In genomic region chr5:127810014-127810413, GRCh38 we compare ENCODE assay signal across 26 cellular contexts.
"Had no signal": no experiment of that assay in that cellular context is flagged by ENCODE, and none has a peak within 500 bp of the region (broad histone marks: within the 10 kb centered on the region; RNA-seq: fewer than 3 reads in every experiment).

No MANE protein-coding gene starts in this region.

- H3K4me1 ChIP-seq: ascending aorta, left lung, testis had no signal

- H3K4me2 ChIP-seq: smooth muscle cell had no signal

- H3K27me3 ChIP-seq: adrenal gland, ascending aorta, brain microvascular endothelial cell, esophagus muscularis mucosa, gastrocnemius medialis, left lung, sigmoid colon, stomach, testis, vagina had no signal

- H3K4me3 ChIP-seq: adrenal gland, ascending aorta, esophagus muscularis mucosa, gastrocnemius medialis, left lung, sigmoid colon, smooth muscle cell, stomach, testis, vagina had no signal

- H3K27ac ChIP-seq: adrenal gland, ascending aorta, brain microvascular endothelial cell, esophagus muscularis mucosa, gastrocnemius medialis, left lung, sigmoid colon, stomach, testis, vagina had no signal

- H3K9me3 ChIP-seq: adrenal gland, ascending aorta, esophagus muscularis mucosa, gastrocnemius medialis, left lung, sigmoid colon, stomach, testis, vagina had no signal

- DNase-seq: activated CD4-positive, alpha-beta T cell treated with anti-CD3 and anti-CD28 coated beads for 4 hours; activated CD4-positive, alpha-beta T cell treated with anti-CD3 and anti-CD28 coated beads, Interleukin-2, amount 50 U/mL, for 48 hours; activated CD4-positive, CD25-positive, alpha-beta regulatory T cell; activated CD8-positive, alpha-beta memory T cell treated with anti-CD3 and anti-CD28 coated beads, Interleukin-2, amount 50 U/mL, for 48 hours; activated naive CD4-positive, alpha-beta T cell; activated T-cell treated with anti-CD3 and anti-CD28 coated beads, Interleukin-2, amount 50 U/mL, for 4 hours; adrenal gland; brain microvascular endothelial cell; central memory CD4-positive, alpha-beta T cell; dermis blood vessel endothelial cell; effector memory CD8-positive, alpha-beta T cell; gastrocnemius medialis; kidney glomerular epithelial cell; left lung; nephron progenitor cell; occipital lobe; posterior cingulate gyrus; sigmoid colon; stimulated activated CD4-positive, alpha-beta T cell treated with anti-CD3 and anti-CD28 coated beads, Interleukin-15, amount 100 ng/mL, for 24 hours; stomach; T-helper 17 cell; testis had no signal

- H3K36me3 ChIP-seq: adrenal gland, ascending aorta, brain microvascular endothelial cell, esophagus muscularis mucosa, gastrocnemius medialis, left lung, sigmoid colon, stomach, vagina had no signal
